13 cellular contexts compared by ENCODE assay signal in genomic region chr16:72637306-72637705, GRCh38.
DNase-seq lines count a peak whose midpoint lies in the region; ATAC-seq, FAIRE-seq and TF ChIP-seq lines count a peak whose summit lies in the region.
"Had no signal": no experiment of that assay in that cellular context is flagged by ENCODE, and none has a peak within 500 bp of the region (broad histone marks: within the 10 kb centered on the region; RNA-seq: fewer than 3 reads in every experiment).

No MANE protein-coding gene starts in this region.

- DNase-seq in BJ (ENCODE audit: low read depth), result peak; percentile 5
- peak; percentile 90 for DNase-seq in NCI-H226
- peak; percentile 60 for DNase-seq in endothelial cell of umbilical vein (ENCODE audit: low read depth, low spot score)
- no peak for DNase-seq in mucosa of descending colon
- DNase-seq in DMS114 treated with DMSO at 0.1 percent for 48 hours (lab: John Stamatoyannopoulos, UW; ENCODE audit: unreplicated experiment), result no peak
- no peak for DNase-seq in NCI-H748 treated with DMSO at 0.1 percent for 48 hours (lab: John Stamatoyannopoulos, UW)
- no peak for DNase-seq in head of caudate nucleus
- DNase-seq in KBM-7, result no peak
- DNase-seq: activated CD8-positive, alpha-beta T cell treated with anti-CD3 and anti-CD28 coated beads for 36 hours; CD4-positive, CD25-positive, alpha-beta regulatory T cell; RPMI8226; stimulated activated CD4-positive, alpha-beta T cell treated with anti-CD3 and anti-CD28 coated beads, Interleukin-4, amount 100 ng/mL, for 24 hours; stimulated activated naive CD4-positive, alpha-beta T cell treated with Interleukin-2 at 50 U/mL for 16 hours had no signal

- no peak overlapping the region for H3K27ac ChIP-seq in endothelial cell of umbilical vein (ENCODE audit: insufficient read depth, low read depth, low read length)

- no peaks in the 10 kb centered on the region for H3K27me3 ChIP-seq in BJ (ENCODE audit: control insufficient read depth, insufficient read depth, low read length)
- no peaks in the 10 kb centered on the region for H3K27me3 ChIP-seq in endothelial cell of umbilical vein (ENCODE audit: control insufficient read depth in 2 of 2, insufficient read depth in 2 of 2, low read length in 2 of 2)

- H3K36me3 ChIP-seq in BJ (ENCODE audit: control insufficient read depth, insufficient read depth, low read length) (no peaks in the 10 kb centered on the region), endothelial cell of umbilical vein (ENCODE audit: control insufficient read depth in 2 of 2, extremely low read depth in 1 of 2, insufficient read depth in 2 of 2, low read length in 2 of 2) (no peaks in the 10 kb centered on the region), mucosa of descending colon (ENCODE audit: low read depth) (no peaks in the 10 kb centered on the region)

- no peaks in the 10 kb centered on the region for H4K20me1 ChIP-seq in endothelial cell of umbilical vein (replicated peaks; ENCODE audit: control insufficient read depth, extremely low read depth, insufficient read depth, low read length)

- H3K4me3 ChIP-seq in BJ (ENCODE audit: low read depth, low read length) (no peak overlapping the region), endothelial cell of umbilical vein (replicated peaks in 1 of 3; ENCODE audit: insufficient read depth in 1 of 3, low read depth in 1 of 3, low read length in 3 of 3) (no peak overlapping the region), mucosa of descending colon (no peak overlapping the region)

- no peak overlapping the region for H2AFZ ChIP-seq in endothelial cell of umbilical vein (ENCODE audit: low read depth, low read length)

- POLR2A ChIA-PET in BJ (lab: Charles Lee) (no interaction called here), endothelial cell of umbilical vein (lab: Charles Lee) (no interaction called here)

- peak; percentile 32 for ATAC-seq in mucosa of descending colon
- ATAC-seq: activated CD8-positive, alpha-beta T cell treated with anti-CD3 and anti-CD28 coated beads for 36 hours had no signal

- BruUV-seq in endothelial cell of umbilical vein (replicated peaks; lab: Mats Ljungman, UMichigan), result no TSS peak

- peaks cover 8% of the 10 kb centered on the region for H3K4me1 ChIP-seq in endothelial cell of umbilical vein (ENCODE audit: control insufficient read depth, extremely low read depth, insufficient read depth, low read length)
- no peaks in the 10 kb centered on the region for H3K4me1 ChIP-seq in mucosa of descending colon (ENCODE audit: low read depth)

- intact Hi-C loops in endothelial cell of umbilical vein (cut with micrococcal nuclease) (no loop called here), mucosa of descending colon (cut with DNase I, micrococcal nuclease) (no loop called here), head of caudate nucleus (cut with DNase I) (no loop called here)

- no peaks in the 10 kb centered on the region for H3K9me3 ChIP-seq in endothelial cell of umbilical vein (replicated peaks; ENCODE audit: control insufficient read depth, insufficient read depth, low read length)
- H3K9me3 ChIP-seq in mucosa of descending colon, result peaks cover 21% of the 10 kb centered on the region

- no peak overlapping the region for H3K4me2 ChIP-seq in endothelial cell of umbilical vein (ENCODE audit: insufficient read depth, low read length)

- no peaks in the 10 kb centered on the region for H3K9me1 ChIP-seq in endothelial cell of umbilical vein (replicated peaks; ENCODE audit: control insufficient read depth, extremely low read depth, insufficient read depth, low read length)

- no peaks in the 10 kb centered on the region for H3K79me2 ChIP-seq in endothelial cell of umbilical vein (ENCODE audit: control insufficient read depth, insufficient read depth, low read length)

- in situ Hi-C loops in KBM-7 (cut with MboI; ENCODE audit: low pct_unique_long_range_greater_than_20kb, low sequenced_read_pairs), result no loop called here

- no peak for TF ChIP-seq POLR2A in endothelial cell of umbilical vein (IDR thresholded peaks at IDR 0.05; ENCODE audit: low read depth, low read length)

- CTCF ChIA-PET in BJ (lab: Yijun Ruan, JAX) (no interaction called here), endothelial cell of umbilical vein (lab: Charles Lee) (no interaction called here)

- no peak for TF ChIP-seq CTCF in BJ (IDR thresholded peaks at IDR 0.05; ENCODE audit: insufficient read depth, low read depth, low read length)
- TF ChIP-seq CTCF in endothelial cell of umbilical vein (IDR thresholded peaks at IDR 0.05; ENCODE audit: extremely low read depth in 1 of 2, insufficient read depth in 1 of 2, low read depth in 1 of 2, low read length in 2 of 2), result no peak
- TF ChIP-seq CTCF in mucosa of descending colon (IDR thresholded peaks at IDR 0.05), result no peak

- FAIRE-seq in endothelial cell of umbilical vein (lab: Jason Lieb, UNC), result peak; percentile 66

- dilution Hi-C loops in endothelial cell of umbilical vein (cut with MboI; ENCODE audit: extremely low pct_ligation_motif_present, low sequenced_read_pairs), result no loop called here

- no peak overlapping the region for H3K9ac ChIP-seq in endothelial cell of umbilical vein (replicated peaks; ENCODE audit: extremely low read depth, insufficient read depth, low read length)

TF ChIP-seq in endothelial cell of umbilical vein, 7 proteins besides CTCF, POLR2A, EP300 and RAD21:
- no peak for TF ChIP-seq POLR2AphosphoS5 (IDR thresholded peaks at IDR 0.05; ENCODE audit: insufficient read depth, low read depth, low read length)
- peak; percentile 80 for TF ChIP-seq GATA2 (IDR thresholded peaks at IDR 0.05; ENCODE audit: insufficient read depth, insufficient read length, low read depth, low read length)
- TF ChIP-seq FOS (IDR thresholded peaks at IDR 0.05; ENCODE audit: borderline replicate concordance, insufficient read depth, low read length), result peak; percentile 24
- no peak for TF ChIP-seq JUN (IDR thresholded peaks at IDR 0.05; ENCODE audit: borderline replicate concordance, insufficient read depth, insufficient read length, low read depth)
TF ChIP-seq in endothelial cell of umbilical vein: peak in this region for 2.

Comparison
In these comparisons a context has a peak if more than half of its experiments do, and no peak if none do; other contexts are left out.
1. DNase-seq: peak in BJ (single experiment), NCI-H226 (single experiment) and endothelial cell of umbilical vein (single experiment); none in mucosa of descending colon (0 of 3), DMS114 treated with DMSO at 0.1 percent for 48 hours (single experiment), NCI-H748 treated with DMSO at 0.1 percent for 48 hours (single experiment), head of caudate nucleus (0 of 42) and KBM-7 (single experiment).